Comparison of ENCODE assay signal across 14 cellular contexts in the genomic region with DNA sequence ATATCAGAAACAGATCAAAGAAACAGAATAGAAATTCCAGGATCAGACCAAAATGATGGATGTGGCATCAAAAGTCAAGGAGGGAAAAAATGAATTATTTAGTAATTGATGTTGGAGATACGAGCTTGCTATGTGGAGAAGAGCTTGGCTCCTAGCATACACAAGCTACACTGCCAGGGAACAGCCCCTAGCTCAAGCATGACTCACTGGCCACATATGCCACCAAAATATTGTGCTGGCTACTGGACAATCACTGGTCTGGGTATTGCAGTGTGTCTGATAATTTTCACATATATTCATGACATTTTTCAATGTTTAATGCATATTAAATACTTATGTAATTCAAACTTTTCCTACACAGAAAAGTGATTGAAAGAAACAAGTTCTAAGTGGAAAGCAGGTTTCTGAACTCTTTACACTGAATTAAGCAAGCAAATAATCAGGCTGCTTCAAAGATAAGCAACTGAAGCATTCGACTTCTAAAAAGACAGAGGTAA. TPM values are rescaled to one million over a fixed set of nuclear protein-coding genes. Genes with fewer than 3 reads are reported as not detected.
DNase-seq lines count a peak whose midpoint lies in the region; ATAC-seq and TF ChIP-seq lines count a peak whose summit lies in the region.
"Had no signal": no experiment of that assay in that cellular context is flagged by ENCODE, and none has a peak within 500 bp of the region (broad histone marks: within the 10 kb centered on the region; RNA-seq: fewer than 3 reads in every experiment).

No MANE protein-coding gene starts in this region.

- H3K36me3 Mint-ChIP-seq in mesothelial cell of epicardium (peaks cover 3% of the 10 kb centered on the region), WTC11 (no peaks in the 10 kb centered on the region)
- H3K36me3 Mint-ChIP-seq in activated CD4-positive, alpha-beta T cell treated with anti-CD3 and anti-CD28 coated beads, Interleukin-2, amount 10 ng/mL, durations not matched to agents 7 days and 5 days (ENCODE audit: low read depth) = no peaks in the 10 kb centered on the region
- H3K36me3 Mint-ChIP-seq in activated T-cell treated with anti-CD3 and anti-CD28 coated beads, Interleukin-2, amount 50 U/mL, for 24 hours (ENCODE audit: low read depth) = no peaks in the 10 kb centered on the region
- H3K36me3 Mint-ChIP-seq: CD4-positive, alpha-beta memory T cell had no signal

- peaks cover 12% of the 10 kb centered on the region for H3K9me3 Mint-ChIP-seq in mesothelial cell of epicardium
- H3K9me3 Mint-ChIP-seq in WTC11 = peaks cover 3% of the 10 kb centered on the region; the same call in 1 of the 2 replicates
- peaks cover 8% of the 10 kb centered on the region for H3K9me3 Mint-ChIP-seq in activated CD4-positive, alpha-beta T cell treated with anti-CD3 and anti-CD28 coated beads, Interleukin-2, amount 10 ng/mL, durations not matched to agents 7 days and 5 days
- H3K9me3 Mint-ChIP-seq in activated T-cell treated with anti-CD3 and anti-CD28 coated beads, Interleukin-2, amount 50 U/mL, for 24 hours = peaks cover 6% of the 10 kb centered on the region

- peaks cover under 1% of the 10 kb centered on the region for H3K27me3 Mint-ChIP-seq in mesothelial cell of epicardium (ENCODE audit: low read depth)
- H3K27me3 Mint-ChIP-seq in WTC11 (ENCODE audit: low read depth) = no peaks in the 10 kb centered on the region; the same call in 1 of the 2 replicates
- peaks cover 6% of the 10 kb centered on the region for H3K27me3 Mint-ChIP-seq in activated CD4-positive, alpha-beta T cell treated with anti-CD3 and anti-CD28 coated beads, Interleukin-2, amount 10 ng/mL, durations not matched to agents 7 days and 5 days
- H3K27me3 Mint-ChIP-seq in activated T-cell treated with anti-CD3 and anti-CD28 coated beads, Interleukin-2, amount 50 U/mL, for 24 hours = peaks cover 2% of the 10 kb centered on the region

- peak; percentile 41 for DNase-seq in AG08395 (ENCODE audit: low spot score)
- DNase-seq in ELR (ENCODE audit: low read depth) = peak; percentile 21
- DNase-seq in RKO (ENCODE audit: low spot score) = peak; percentile 22
- no peak for DNase-seq in mesothelial cell of epicardium (ENCODE audit: low spot score in 2 of 2, unreplicated experiment in 2 of 2)
- DNase-seq in WTC11 (ENCODE audit: low spot score) = no peak
- no peak for DNase-seq in activated CD4-positive, alpha-beta T cell treated with anti-CD3 and anti-CD28 coated beads, Interleukin-2, amount 10 ng/mL, durations not matched to agents 7 days and 5 days
- no peak for DNase-seq in activated T-cell treated with anti-CD3 and anti-CD28 coated beads, Interleukin-2, amount 50 U/mL, for 24 hours
- DNase-seq: CD4-positive, alpha-beta memory T cell; DMS153; GOT3; NCI-H1105 treated with DMSO at 0.1 percent for 48 hours; NCI-H1694; NCI-H2081 treated with DMSO at 0.1 percent for 48 hours; NCI-H748 treated with DMSO at 0.1 percent for 48 hours had no signal

- CTCF ChIA-PET in WTC11 (lab: Charles Lee) = interaction anchor here (0.7 to 1.7 kb wide), 2 partner anchors 30 to 365 kb away, joined by 3 to 4 read pairs; no protein-coding TSS in a partner anchor
- CTCF ChIA-PET in activated CD4-positive, alpha-beta T cell treated with anti-CD3 and anti-CD28 coated beads, Interleukin-2, amount 10 ng/mL, durations not matched to agents 7 days and 5 days (lab: Charles Lee) = no interaction called here

- TF ChIP-seq CTCF in mesothelial cell of epicardium (IDR thresholded peaks at IDR 0.05; ENCODE audit: unreplicated experiment) (no peak), WTC11 (IDR thresholded peaks at IDR 0.05) (no peak)

- peaks cover 37% of the 10 kb centered on the region for H3K4me1 Mint-ChIP-seq in mesothelial cell of epicardium
- H3K4me1 Mint-ChIP-seq in WTC11 = peaks cover 26% of the 10 kb centered on the region
- peaks cover 11% of the 10 kb centered on the region for H3K4me1 Mint-ChIP-seq in activated CD4-positive, alpha-beta T cell treated with anti-CD3 and anti-CD28 coated beads, Interleukin-2, amount 10 ng/mL, durations not matched to agents 7 days and 5 days
- peaks cover 10% of the 10 kb centered on the region for H3K4me1 Mint-ChIP-seq in activated T-cell treated with anti-CD3 and anti-CD28 coated beads, Interleukin-2, amount 50 U/mL, for 24 hours (ENCODE audit: low read depth)

- no peak for ATAC-seq in WTC11

- no peak overlapping the region for H3K4me3 Mint-ChIP-seq in mesothelial cell of epicardium
- H3K4me3 Mint-ChIP-seq in WTC11 = no peak overlapping the region
- H3K4me3 Mint-ChIP-seq in activated CD4-positive, alpha-beta T cell treated with anti-CD3 and anti-CD28 coated beads, Interleukin-2, amount 10 ng/mL, durations not matched to agents 7 days and 5 days = no peak overlapping the region
- no peak overlapping the region for H3K4me3 Mint-ChIP-seq in activated T-cell treated with anti-CD3 and anti-CD28 coated beads, Interleukin-2, amount 50 U/mL, for 24 hours
- H3K4me3 Mint-ChIP-seq: CD4-positive, alpha-beta memory T cell had no signal

- POLR2A ChIA-PET in WTC11 (lab: Charles Lee) = no interaction called here
- POLR2A ChIA-PET in activated CD4-positive, alpha-beta T cell treated with anti-CD3 and anti-CD28 coated beads, Interleukin-2, amount 10 ng/mL, durations not matched to agents 7 days and 5 days (lab: Charles Lee) = no interaction called here

- H3K27ac Mint-ChIP-seq in mesothelial cell of epicardium = peak overlapping the region; percentile 88
- no peak overlapping the region for H3K27ac Mint-ChIP-seq in WTC11
- no peak overlapping the region for H3K27ac Mint-ChIP-seq in activated CD4-positive, alpha-beta T cell treated with anti-CD3 and anti-CD28 coated beads, Interleukin-2, amount 10 ng/mL, durations not matched to agents 7 days and 5 days
- no peak overlapping the region for H3K27ac Mint-ChIP-seq in activated T-cell treated with anti-CD3 and anti-CD28 coated beads, Interleukin-2, amount 50 U/mL, for 24 hours
- H3K27ac Mint-ChIP-seq: CD4-positive, alpha-beta memory T cell had no signal

TF ChIP-seq in WTC11, 78 proteins besides CTCF, POLR2A, EP300 and RAD21 (continues in another document):
- TF ChIP-seq, protein P1, sequence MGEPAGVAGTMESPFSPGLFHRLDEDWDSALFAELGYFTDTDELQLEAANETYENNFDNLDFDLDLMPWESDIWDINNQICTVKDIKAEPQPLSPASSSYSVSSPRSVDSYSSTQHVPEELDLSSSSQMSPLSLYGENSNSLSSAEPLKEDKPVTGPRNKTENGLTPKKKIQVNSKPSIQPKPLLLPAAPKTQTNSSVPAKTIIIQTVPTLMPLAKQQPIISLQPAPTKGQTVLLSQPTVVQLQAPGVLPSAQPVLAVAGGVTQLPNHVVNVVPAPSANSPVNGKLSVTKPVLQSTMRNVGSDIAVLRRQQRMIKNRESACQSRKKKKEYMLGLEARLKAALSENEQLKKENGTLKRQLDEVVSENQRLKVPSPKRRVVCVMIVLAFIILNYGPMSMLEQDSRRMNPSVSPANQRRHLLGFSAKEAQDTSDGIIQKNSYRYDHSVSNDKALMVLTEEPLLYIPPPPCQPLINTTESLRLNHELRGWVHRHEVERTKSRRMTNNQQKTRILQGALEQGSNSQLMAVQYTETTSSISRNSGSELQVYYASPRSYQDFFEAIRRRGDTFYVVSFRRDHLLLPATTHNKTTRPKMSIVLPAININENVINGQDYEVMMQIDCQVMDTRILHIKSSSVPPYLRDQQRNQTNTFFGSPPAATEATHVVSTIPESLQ (CRISPR knock-in tag; IDR thresholded peaks at IDR 0.05) = no peak
- TF ChIP-seq, protein P2, sequence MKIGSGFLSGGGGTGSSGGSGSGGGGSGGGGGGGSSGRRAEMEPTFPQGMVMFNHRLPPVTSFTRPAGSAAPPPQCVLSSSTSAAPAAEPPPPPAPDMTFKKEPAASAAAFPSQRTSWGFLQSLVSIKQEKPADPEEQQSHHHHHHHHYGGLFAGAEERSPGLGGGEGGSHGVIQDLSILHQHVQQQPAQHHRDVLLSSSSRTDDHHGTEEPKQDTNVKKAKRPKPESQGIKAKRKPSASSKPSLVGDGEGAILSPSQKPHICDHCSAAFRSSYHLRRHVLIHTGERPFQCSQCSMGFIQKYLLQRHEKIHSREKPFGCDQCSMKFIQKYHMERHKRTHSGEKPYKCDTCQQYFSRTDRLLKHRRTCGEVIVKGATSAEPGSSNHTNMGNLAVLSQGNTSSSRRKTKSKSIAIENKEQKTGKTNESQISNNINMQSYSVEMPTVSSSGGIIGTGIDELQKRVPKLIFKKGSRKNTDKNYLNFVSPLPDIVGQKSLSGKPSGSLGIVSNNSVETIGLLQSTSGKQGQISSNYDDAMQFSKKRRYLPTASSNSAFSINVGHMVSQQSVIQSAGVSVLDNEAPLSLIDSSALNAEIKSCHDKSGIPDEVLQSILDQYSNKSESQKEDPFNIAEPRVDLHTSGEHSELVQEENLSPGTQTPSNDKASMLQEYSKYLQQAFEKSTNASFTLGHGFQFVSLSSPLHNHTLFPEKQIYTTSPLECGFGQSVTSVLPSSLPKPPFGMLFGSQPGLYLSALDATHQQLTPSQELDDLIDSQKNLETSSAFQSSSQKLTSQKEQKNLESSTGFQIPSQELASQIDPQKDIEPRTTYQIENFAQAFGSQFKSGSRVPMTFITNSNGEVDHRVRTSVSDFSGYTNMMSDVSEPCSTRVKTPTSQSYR (CRISPR knock-in tag; IDR thresholded peaks at IDR 0.05) = no peak
- TF ChIP-seq ZNF121 (CRISPR knock-in tag; IDR thresholded peaks at IDR 0.05) (no peak), MYBL2 (CRISPR knock-in tag; IDR thresholded peaks at IDR 0.05) (no peak), OVOL2 (CRISPR knock-in tag; IDR thresholded peaks at IDR 0.05; ENCODE audit: borderline replicate concordance) (no peak)

RNA-seq across cellular contexts. Expression of a gene that starts 59.3 kb away (rescaled TPM):
- total RNA-seq in mesothelial cell of epicardium = 52.5 to 55.1 TPM (median 54.5 TPM) in 3 replicates
- 96.1 to 117 TPM (median 97.4 TPM) in 3 replicates for total RNA-seq in WTC11 (2021)
- total RNA-seq in activated CD4-positive, alpha-beta T cell treated with anti-CD3 and anti-CD28 coated beads, Interleukin-2, amount 10 ng/mL, durations not matched to agents 7 days and 5 days = 10 to 100 TPM; 30.2 to 35.4 TPM

Comparison
In these comparisons a context has a peak if more than half of its experiments do, and no peak if none do; other contexts are left out.
1. DNase-seq: peak in AG08395 (single experiment), ELR (single experiment) and RKO (single experiment); none in mesothelial cell of epicardium (0 of 2), WTC11 (single experiment), activated CD4-positive, alpha-beta T cell treated with anti-CD3 and anti-CD28 coated beads, Interleukin-2, amount 10 ng/mL, durations not matched to agents 7 days and 5 days (single experiment) and activated T-cell treated with anti-CD3 and anti-CD28 coated beads, Interleukin-2, amount 50 U/mL, for 24 hours (single experiment).